1 cellular context compared by ENCODE assay signal in the genomic region with DNA sequence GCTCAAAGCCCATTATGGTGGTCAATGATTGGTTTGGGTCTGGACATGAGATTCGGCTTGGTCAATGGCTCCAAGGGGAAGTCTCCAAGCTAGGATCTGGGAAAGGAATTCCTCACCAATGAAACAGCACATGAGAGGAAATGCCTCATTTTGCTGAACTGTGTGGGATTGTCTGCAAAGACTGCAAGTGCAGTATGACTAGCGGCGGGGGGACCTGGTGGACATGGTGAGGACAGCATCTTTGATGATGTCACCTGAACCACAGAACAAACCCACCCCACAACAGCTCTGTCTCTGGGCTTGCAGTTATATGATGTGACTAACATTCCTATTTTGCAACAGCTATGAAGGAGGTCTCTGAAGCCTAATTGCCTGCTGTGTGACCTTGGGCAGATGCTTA.
TF ChIP-seq lines count a peak whose summit lies in the region.

No MANE protein-coding gene starts in this region.

TF ChIP-seq in HepG2, 621 proteins besides CTCF, POLR2A, EP300 and RAD21:
- TF ChIP-seq FOSL2 (CRISPR knock-in tag; IDR thresholded peaks at IDR 0.05) (peak; percentile 28; the same call in 1 of the 2 replicates), ATF7 (IDR thresholded peaks at IDR 0.05) (peak; percentile 61), ATF7 (CRISPR knock-in tag; IDR thresholded peaks at IDR 0.05) (no peak), ZNF256 (CRISPR knock-in tag; conservative IDR thresholded peaks at IDR 0.05) (no peak)
